Comparison of ENCODE assay signal across 12 cellular contexts in genomic region chr18:59220164-59220783, GRCh38. TPM values are rescaled to one million over a fixed set of nuclear protein-coding genes. Genes with fewer than 3 reads are reported as not detected.
DNase-seq lines count a peak whose midpoint lies in the region; ATAC-seq and TF ChIP-seq lines count a peak whose summit lies in the region.
"Had no signal": no experiment of that assay in that cellular context is flagged by ENCODE, and none has a peak within 500 bp of the region (broad histone marks: within the 10 kb centered on the region; RNA-seq: fewer than 3 reads in every experiment).

No MANE protein-coding gene starts in this region.

- CTCF ChIA-PET in CD8-positive, alpha-beta T cell (lab: Charles Lee): no interaction called here

- POLR2A ChIA-PET in CD8-positive, alpha-beta T cell (lab: Charles Lee): no interaction called here

- no peaks in the 10 kb centered on the region for H3K79me2 ChIP-seq in osteoblast (ENCODE audit: insufficient read depth, low read length)

- H2AFZ ChIP-seq in osteoblast (ENCODE audit: low read length): no peak overlapping the region

- no peak for TF ChIP-seq CTCF in endothelial cell (IDR thresholded peaks at IDR 0.05; ENCODE audit: unreplicated experiment)
- TF ChIP-seq CTCF in osteoblast (IDR thresholded peaks at IDR 0.05; ENCODE audit: extremely low read depth, low read depth, low read length): no peak
- TF ChIP-seq CTCF in CD8-positive, alpha-beta T cell (IDR thresholded peaks at IDR 0.05): no peak

- no peak overlapping the region for H3K4me3 ChIP-seq in osteoblast (ENCODE audit: insufficient read depth, low read length)
- no peak overlapping the region for H3K4me3 ChIP-seq in CD8-positive, alpha-beta T cell (ENCODE audit: low read depth, low read length)
- H3K4me3 ChIP-seq: mucosa of descending colon had no signal

- no peaks in the 10 kb centered on the region for H3K9me3 Mint-ChIP-seq in endothelial cell (ENCODE audit: unreplicated experiment)
- no peaks in the 10 kb centered on the region for H3K9me3 Mint-ChIP-seq in CD8-positive, alpha-beta T cell

- peak; percentile 18 for DNase-seq in EL
- DNase-seq in NCI-H1417 treated with DMSO at 0.1 percent for 48 hours (lab: John Stamatoyannopoulos, UW): peak; percentile 67
- DNase-seq in endothelial cell (ENCODE audit: low spot score): peak; percentile 22
- DNase-seq in osteoblast (ENCODE audit: insufficient read length, low spot score, missing footprints): peak; percentile 65
- DNase-seq in left colon: no peak
- DNase-seq in CD8-positive, alpha-beta T cell: no peak
- no peak for DNase-seq in activated gamma-delta T cell treated with Interleukin-2 at 50 U/mL for 16 hours
- DNase-seq: activated CD4-positive, alpha-beta T cell treated with anti-CD3 and anti-CD28 coated beads for 1 hour; activated effector memory CD4-positive, alpha-beta T cell treated with Interleukin-2 at 50 U/mL for 16 hours; mucosa of descending colon; small intestine; stimulated activated CD8-positive, alpha-beta memory T cell treated with anti-CD3 and anti-CD28 coated beads, Interleukin-4, amount 100 ng/mL, for 48 hours had no signal

- H3K4me1 ChIP-seq in osteoblast (ENCODE audit: insufficient read depth, low read length): no peaks in the 10 kb centered on the region
- no peaks in the 10 kb centered on the region for H3K4me1 ChIP-seq in CD8-positive, alpha-beta T cell (ENCODE audit: insufficient read depth, low read length)

- H3K4me1 Mint-ChIP-seq in endothelial cell (ENCODE audit: unreplicated experiment): peaks cover 11% of the 10 kb centered on the region
- H3K4me1 Mint-ChIP-seq in CD8-positive, alpha-beta T cell (ENCODE audit: low read depth): peaks cover 8% of the 10 kb centered on the region

- H3K9me3 ChIP-seq in osteoblast (ENCODE audit: low read depth, low read length): no peaks in the 10 kb centered on the region
- H3K9me3 ChIP-seq in CD8-positive, alpha-beta T cell (ENCODE audit: low read length): no peaks in the 10 kb centered on the region
- H3K9me3 ChIP-seq: mucosa of descending colon had no signal

- peaks cover 90% of the 10 kb centered on the region for H3K27me3 ChIP-seq in osteoblast (ENCODE audit: insufficient read depth, low read length)
- H3K27me3 ChIP-seq in CD8-positive, alpha-beta T cell (ENCODE audit: insufficient read depth, low read length): peaks cover 8% of the 10 kb centered on the region

- peaks cover 4% of the 10 kb centered on the region for H3K36me3 Mint-ChIP-seq in endothelial cell (ENCODE audit: low read depth, unreplicated experiment)
- H3K36me3 Mint-ChIP-seq in CD8-positive, alpha-beta T cell: no peaks in the 10 kb centered on the region

- no peak overlapping the region for H3K27ac ChIP-seq in osteoblast (ENCODE audit: low read depth, low read length)
- no peak overlapping the region for H3K27ac ChIP-seq in CD8-positive, alpha-beta T cell (ENCODE audit: low read depth, low read length)

- no peaks in the 10 kb centered on the region for H3K36me3 ChIP-seq in osteoblast (ENCODE audit: insufficient read depth, low read length)
- no peaks in the 10 kb centered on the region for H3K36me3 ChIP-seq in CD8-positive, alpha-beta T cell (ENCODE audit: insufficient read depth, low read length)

- no peak overlapping the region for H3K27ac Mint-ChIP-seq in endothelial cell (ENCODE audit: unreplicated experiment)
- no peak overlapping the region for H3K27ac Mint-ChIP-seq in CD8-positive, alpha-beta T cell

- no peak overlapping the region for H3K4me2 ChIP-seq in osteoblast (ENCODE audit: insufficient read depth, low read length)

- H3K4me3 Mint-ChIP-seq in endothelial cell (ENCODE audit: unreplicated experiment): peak overlapping the region; percentile 83
- H3K4me3 Mint-ChIP-seq in CD8-positive, alpha-beta T cell: no peak overlapping the region

- H3K27me3 Mint-ChIP-seq in endothelial cell (ENCODE audit: unreplicated experiment): peaks cover 19% of the 10 kb centered on the region
- H3K27me3 Mint-ChIP-seq in CD8-positive, alpha-beta T cell (ENCODE audit: low read depth): peaks cover 54% of the 10 kb centered on the region

- no peaks in the 10 kb centered on the region for H4K20me1 ChIP-seq in osteoblast (ENCODE audit: insufficient read depth, low read length)

- no peak for ATAC-seq in left colon
- no peak for ATAC-seq in CD8-positive, alpha-beta T cell
- ATAC-seq: mucosa of descending colon had no signal

- intact Hi-C loops in left colon (cut with DNase I, micrococcal nuclease): no loop called here
- intact Hi-C loops in CD8-positive, alpha-beta T cell (cut with DNase I, micrococcal nuclease): no loop called here

RNA-seq across cellular contexts. Expression of gene GRP, which starts 0.3 kb away (rescaled TPM):
- total RNA-seq in endothelial cell (ENCODE audit: unreplicated experiment) (not detected), osteoblast (not detected in 2 replicates), left colon (under 1 TPM in 1 of 2 donors, not detected in 1; 0.81 TPM)
- not detected for total RNA-seq in CD8-positive, alpha-beta T cell

RNA-seq across cellular contexts. Expression of gene RAX, which starts 53.0 kb away (rescaled TPM):
- total RNA-seq in endothelial cell (ENCODE audit: unreplicated experiment) (not detected), osteoblast (not detected in 2 replicates), left colon (not detected)
- total RNA-seq in CD8-positive, alpha-beta T cell: not detected
- total RNA-seq: mucosa of descending colon had no signal

Comparison
In these comparisons a context has a peak if more than half of its experiments do, and no peak if none do; other contexts are left out.
1. DNase-seq: peak in EL (single experiment), NCI-H1417 treated with DMSO at 0.1 percent for 48 hours (single experiment), endothelial cell (single experiment) and osteoblast (single experiment); none in left colon (0 of 2), CD8-positive, alpha-beta T cell (0 of 7) and activated gamma-delta T cell treated with Interleukin-2 at 50 U/mL for 16 hours (single experiment).